In genomic region chr1:39898648-39899603, GRCh38 we compare ENCODE assay signal across 9 cellular contexts. TPM values are rescaled to one million over a fixed set of nuclear protein-coding genes. Genes with fewer than 3 reads are reported as not detected.
DNase-seq lines count a peak whose midpoint lies in the region; ATAC-seq and FAIRE-seq lines count a peak whose summit lies in the region.
"Had no signal": no experiment of that assay in that cellular context is flagged by ENCODE, and none has a peak within 500 bp of the region (broad histone marks: within the 10 kb centered on the region; RNA-seq: fewer than 3 reads in every experiment).

No MANE protein-coding gene starts in this region.

- ATAC-seq in HG02840 (IDR thresholded peaks at IDR 0.05; ENCODE audit: low FRiP score, unreplicated experiment): no peak

- H4K20me1 ChIP-seq in Karpas-422 (ENCODE audit: insufficient read depth, low read depth, low read length): no peaks in the 10 kb centered on the region

- H3K27ac ChIP-seq in Karpas-422 (ENCODE audit: low read length): no peak overlapping the region

- peak overlapping the region; percentile 20; the same call in 1 of the 2 replicates for H2AFZ ChIP-seq in Karpas-422 (ENCODE audit: low read length)

- H3K36me3 Mint-ChIP-seq in activated T-helper 1 cell treated with anti-CD3 and anti-CD28 coated beads, Interleukin-12 subunit alpha, Interleukin-12 subunit beta, Interleukin-2, Interleukin-4 antibody, amounts not matched to agents 30 ng/mL and 10 ng/mL and 1 ng/mL, durations not matched to agents 14 hours and 24 hours and 36 hours (ENCODE audit: low read depth): no peaks in the 10 kb centered on the region

- H3K4me3 ChIP-seq in Karpas-422 (ENCODE audit: low read length): no peak overlapping the region

- no peaks in the 10 kb centered on the region for H3K9me3 ChIP-seq in Karpas-422 (ENCODE audit: low read length)

- H3K27me3 Mint-ChIP-seq in activated T-helper 1 cell treated with anti-CD3 and anti-CD28 coated beads, Interleukin-12 subunit alpha, Interleukin-12 subunit beta, Interleukin-2, Interleukin-4 antibody, amounts not matched to agents 30 ng/mL and 10 ng/mL and 1 ng/mL, durations not matched to agents 14 hours and 24 hours and 36 hours (ENCODE audit: insufficient read depth): peaks cover 75% of the 10 kb centered on the region

- no peak overlapping the region for H3K4me3 Mint-ChIP-seq in activated T-helper 1 cell treated with anti-CD3 and anti-CD28 coated beads, Interleukin-12 subunit alpha, Interleukin-12 subunit beta, Interleukin-2, Interleukin-4 antibody, amounts not matched to agents 30 ng/mL and 10 ng/mL and 1 ng/mL, durations not matched to agents 14 hours and 24 hours and 36 hours

- no peak overlapping the region for H3K27ac Mint-ChIP-seq in activated T-helper 1 cell treated with anti-CD3 and anti-CD28 coated beads, Interleukin-12 subunit alpha, Interleukin-12 subunit beta, Interleukin-2, Interleukin-4 antibody, amounts not matched to agents 30 ng/mL and 10 ng/mL and 1 ng/mL, durations not matched to agents 14 hours and 24 hours and 36 hours

- no peaks in the 10 kb centered on the region for H3K9me3 Mint-ChIP-seq in activated T-helper 1 cell treated with anti-CD3 and anti-CD28 coated beads, Interleukin-12 subunit alpha, Interleukin-12 subunit beta, Interleukin-2, Interleukin-4 antibody, amounts not matched to agents 30 ng/mL and 10 ng/mL and 1 ng/mL, durations not matched to agents 14 hours and 24 hours and 36 hours

- H3K9ac ChIP-seq in Karpas-422 (ENCODE audit: low read length): no peak overlapping the region

- peak; percentile 78 for FAIRE-seq in TTC549 (lab: Jason Lieb, UNC)

- peaks cover 23% of the 10 kb centered on the region for H3K4me1 ChIP-seq in Karpas-422 (ENCODE audit: low read length)

- no peaks in the 10 kb centered on the region for H3K9me2 ChIP-seq in Karpas-422 (replicated peaks; ENCODE audit: insufficient read depth, low read length)

- no peaks in the 10 kb centered on the region; the same call in 1 of the 2 replicates for H3K27me3 ChIP-seq in Karpas-422 (ENCODE audit: low read length)

- no peaks in the 10 kb centered on the region for H3K36me3 ChIP-seq in Karpas-422 (ENCODE audit: insufficient read depth, low read length)

- DNase-seq in Ammon's horn (ENCODE audit: low spot score) (peak; percentile 76), Karpas-422 (peak; percentile 82), iris pigment epithelial cell (ENCODE audit: low read depth) (peak; percentile 73), GM19240 (ENCODE audit: insufficient read length, low spot score) (no peak), T-helper 2 cell (no peak)
- no peak for DNase-seq in activated T-helper 1 cell treated with anti-CD3 and anti-CD28 coated beads, Interleukin-12 subunit alpha, Interleukin-12 subunit beta, Interleukin-2, Interleukin-4 antibody, amounts not matched to agents 30 ng/mL and 10 ng/mL and 1 ng/mL, durations not matched to agents 14 hours and 24 hours and 36 hours (ENCODE audit: low spot score)
- DNase-seq: activated CD4-positive, alpha-beta T cell treated with anti-CD3 and anti-CD28 coated beads for 4 hours had no signal

- H3K79me2 ChIP-seq in Karpas-422 (ENCODE audit: low read length): no peaks in the 10 kb centered on the region

- no peaks in the 10 kb centered on the region for H3K4me1 Mint-ChIP-seq in activated T-helper 1 cell treated with anti-CD3 and anti-CD28 coated beads, Interleukin-12 subunit alpha, Interleukin-12 subunit beta, Interleukin-2, Interleukin-4 antibody, amounts not matched to agents 30 ng/mL and 10 ng/mL and 1 ng/mL, durations not matched to agents 14 hours and 24 hours and 36 hours (ENCODE audit: low read depth)

- peak overlapping the region; percentile 21 for H3K4me2 ChIP-seq in Karpas-422 (ENCODE audit: low read depth, low read length, poor library complexity, severe bottlenecking)

- intact Hi-C loops in activated T-helper 1 cell treated with anti-CD3 and anti-CD28 coated beads, Interleukin-12 subunit alpha, Interleukin-12 subunit beta, Interleukin-2, Interleukin-4 antibody, amounts not matched to agents 30 ng/mL and 10 ng/mL and 1 ng/mL, durations not matched to agents 14 hours and 24 hours and 36 hours (cut with micrococcal nuclease): no loop called here

RNA-seq across cellular contexts. Expression of gene MYCL, which starts 2.8 kb away (rescaled TPM):
- 1.5 TPM in 2 replicates for total RNA-seq in Karpas-422 (2014; rRNA removed; shearing (Covaris generic); ENCODE audit: low replicate concordance)
- total RNA-seq in activated T-helper 1 cell treated with anti-CD3 and anti-CD28 coated beads, Interleukin-12 subunit alpha, Interleukin-12 subunit beta, Interleukin-2, Interleukin-4 antibody, amounts not matched to agents 30 ng/mL and 10 ng/mL and 1 ng/mL, durations not matched to agents 14 hours and 24 hours and 36 hours: 0.56 and 0.62 TPM in 2 replicates

RNA-seq across cellular contexts. Expression of gene TRIT1, which starts 15.6 kb away (rescaled TPM):
- total RNA-seq in Karpas-422 (2014; rRNA removed; shearing (Covaris generic); ENCODE audit: low replicate concordance): 43.6 and 50.3 TPM in 2 replicates
- total RNA-seq in activated T-helper 1 cell treated with anti-CD3 and anti-CD28 coated beads, Interleukin-12 subunit alpha, Interleukin-12 subunit beta, Interleukin-2, Interleukin-4 antibody, amounts not matched to agents 30 ng/mL and 10 ng/mL and 1 ng/mL, durations not matched to agents 14 hours and 24 hours and 36 hours: 22.7 and 23.7 TPM in 2 replicates

RNA-seq across cellular contexts. Expression of gene MFSD2A, which starts 56.0 kb away (rescaled TPM):
- total RNA-seq in Karpas-422 (2014; rRNA removed; shearing (Covaris generic); ENCODE audit: low replicate concordance): 11.6 and 20.8 TPM in 2 replicates
- total RNA-seq in activated T-helper 1 cell treated with anti-CD3 and anti-CD28 coated beads, Interleukin-12 subunit alpha, Interleukin-12 subunit beta, Interleukin-2, Interleukin-4 antibody, amounts not matched to agents 30 ng/mL and 10 ng/mL and 1 ng/mL, durations not matched to agents 14 hours and 24 hours and 36 hours: 55.3 and 56.2 TPM in 2 replicates

Comparison
In these comparisons a context has a peak if more than half of its experiments do, and no peak if none do; other contexts are left out.
1. DNase-seq: peak in Ammon's horn (single experiment), Karpas-422 (single experiment) and iris pigment epithelial cell (single experiment); none in GM19240 (single experiment), activated T-helper 1 cell treated with anti-CD3 and anti-CD28 coated beads, Interleukin-12 subunit alpha, Interleukin-12 subunit beta, Interleukin-2, Interleukin-4 antibody, amounts not matched to agents 30 ng/mL and 10 ng/mL and 1 ng/mL, durations not matched to agents 14 hours and 24 hours and 36 hours (single experiment) and T-helper 2 cell (0 of 5).